14 cellular contexts compared by ENCODE assay signal in the genomic region with DNA sequence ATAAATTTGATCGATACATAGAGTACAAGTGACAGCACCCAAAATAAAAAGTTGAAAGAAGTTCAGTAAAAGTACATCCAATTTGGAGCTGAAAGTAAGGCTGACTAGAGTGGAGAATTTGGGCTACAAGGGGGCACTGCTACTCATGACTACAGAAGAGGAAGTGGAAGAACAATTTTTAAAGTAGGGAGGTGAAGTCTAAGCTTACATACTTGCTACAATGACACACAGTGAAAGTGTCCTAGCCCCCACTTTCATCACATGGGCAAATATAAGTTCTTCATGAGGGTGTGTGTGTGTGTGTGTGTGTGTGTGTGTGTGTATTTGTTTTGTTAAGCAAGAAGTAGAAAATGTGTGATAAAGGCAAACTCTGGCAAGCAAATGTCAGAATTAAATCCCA. TPM values are rescaled to one million over a fixed set of nuclear protein-coding genes. Genes with fewer than 3 reads are reported as not detected.
DNase-seq lines count a peak whose midpoint lies in the region; ATAC-seq and TF ChIP-seq lines count a peak whose summit lies in the region.
"Had no signal": no experiment of that assay in that cellular context is flagged by ENCODE, and none has a peak within 500 bp of the region (broad histone marks: within the 10 kb centered on the region; RNA-seq: fewer than 3 reads in every experiment).

No MANE protein-coding gene starts in this region.

- no peaks in the 10 kb centered on the region for H3K9me3 Mint-ChIP-seq in endothelial cell (ENCODE audit: unreplicated experiment)
- H3K9me3 Mint-ChIP-seq: CD8-positive, alpha-beta T cell; dendritic cell treated with granulocyte-macrophage colony-stimulating factor and Interleukin-4, amounts not matched to agents 40 ng/mL and 50 ng/mL, for 4 days had no signal

- H3K4me3 Mint-ChIP-seq in endothelial cell (ENCODE audit: unreplicated experiment) = no peak overlapping the region
- H3K4me3 Mint-ChIP-seq: CD8-positive, alpha-beta T cell; dendritic cell treated with granulocyte-macrophage colony-stimulating factor and Interleukin-4, amounts not matched to agents 40 ng/mL and 50 ng/mL, for 4 days; naive thymus-derived CD8-positive, alpha-beta T cell had no signal

- no peaks in the 10 kb centered on the region for H3K27me3 ChIP-seq in GM23248 (replicated peaks; ENCODE audit: insufficient read depth)

- TF ChIP-seq CTCF in endothelial cell (IDR thresholded peaks at IDR 0.05; ENCODE audit: unreplicated experiment) = no peak

- no peaks in the 10 kb centered on the region; the same call in 1 of the 2 replicates for H3F3A ChIP-seq in GM23248 (ENCODE audit: insufficient read depth)

- no peak overlapping the region for H2AFZ ChIP-seq in GM23248

- peaks cover 17% of the 10 kb centered on the region for H4K20me1 ChIP-seq in GM23248 (ENCODE audit: insufficient read depth)

- H3K4me1 ChIP-seq in GM23248 (ENCODE audit: insufficient read depth) = peaks cover 8% of the 10 kb centered on the region

- no peaks in the 10 kb centered on the region for H3K36me3 Mint-ChIP-seq in endothelial cell (ENCODE audit: low read depth, unreplicated experiment)

- WGBS in GM23248 (ENCODE audit: low coverage in 1 of 2, low lambda C conversion rate in 2 of 2, missing lambda C conversion rate in 2 of 2), 2 experiments = 55 to 61% methylated on average over 1 of the region's 1 CpG

- peak overlapping the region; percentile 26 for H3K27ac Mint-ChIP-seq in endothelial cell (ENCODE audit: unreplicated experiment)
- H3K27ac Mint-ChIP-seq: CD8-positive, alpha-beta T cell; dendritic cell treated with granulocyte-macrophage colony-stimulating factor and Interleukin-4, amounts not matched to agents 40 ng/mL and 50 ng/mL, for 4 days had no signal

- peak; percentile 31 for DNase-seq in GM23248
- DNase-seq in endothelial cell (ENCODE audit: low spot score) = no peak
- DNase-seq in stimulated activated CD4-positive, alpha-beta T cell treated with anti-CD3 and anti-CD28 coated beads, Interleukin-4, amount 100 ng/mL, for 24 hours = no peak
- DNase-seq in epidermal melanocyte (ENCODE audit: insufficient read length, low spot score) = no peak
- DNase-seq in EL = no peak
- DNase-seq in DMS153 treated with DMSO at 0.1 percent for 48 hours (lab: John Stamatoyannopoulos, UW; ENCODE audit: unreplicated experiment) = no peak
- DNase-seq: activated CD8-positive, alpha-beta memory T cell treated with anti-CD3 and anti-CD28 coated beads, Interleukin-2, amount 50 U/mL, for 48 hours; CD8-positive, alpha-beta T cell; naive thymus-derived CD8-positive, alpha-beta T cell; NCI-H226 had no signal

- no peak overlapping the region for H3K27ac ChIP-seq in GM23248
- H3K27ac ChIP-seq: thoracic aorta had no signal

- H3K9ac ChIP-seq in GM23248 = no peak overlapping the region

- H3K9me2 ChIP-seq in GM23248 (ENCODE audit: insufficient read depth) = no peaks in the 10 kb centered on the region

- H3K4me2 ChIP-seq in GM23248 (ENCODE audit: unreplicated experiment) = no peak overlapping the region

- 0 out of 2 replicates have a peak, but pooled peaks cover 14% of the 10 kb centered on the region for H3K36me3 ChIP-seq in GM23248 (ENCODE audit: low read depth)
- H3K36me3 ChIP-seq: thoracic aorta had no signal

- H3K4me1 Mint-ChIP-seq in endothelial cell (ENCODE audit: unreplicated experiment) = peaks cover 17% of the 10 kb centered on the region

- in situ Hi-C loops in GM23248 (cut with MboI) = no loop called here

- ATAC-seq in GM18519 (IDR thresholded peaks at IDR 0.05; ENCODE audit: low FRiP score, unreplicated experiment) (peak; percentile 64), HG03565 (IDR thresholded peaks at IDR 0.05; ENCODE audit: unreplicated experiment) (peak; percentile 56)
- ATAC-seq: CD8-positive, alpha-beta T cell; naive thymus-derived CD8-positive, alpha-beta T cell had no signal

- H3K4me3 ChIP-seq in GM23248 = no peak overlapping the region
- H3K4me3 ChIP-seq: thoracic aorta had no signal

- H3K9me3 ChIP-seq in GM23248 (ENCODE audit: low read depth) = no peaks in the 10 kb centered on the region
- H3K9me3 ChIP-seq: thoracic aorta had no signal

- peaks cover 87% of the 10 kb centered on the region for H3K79me2 ChIP-seq in GM23248 (ENCODE audit: insufficient read depth)

- peaks cover 2% of the 10 kb centered on the region for H3K27me3 Mint-ChIP-seq in endothelial cell (ENCODE audit: unreplicated experiment)
- H3K27me3 Mint-ChIP-seq: dendritic cell treated with granulocyte-macrophage colony-stimulating factor and Interleukin-4, amounts not matched to agents 40 ng/mL and 50 ng/mL, for 4 days; naive thymus-derived CD8-positive, alpha-beta T cell had no signal

RNA-seq across cellular contexts. Expression of gene MAP3K2, which starts 45.7 kb away (rescaled TPM):
- 39.6 and 41.0 TPM in 2 replicates for total RNA-seq in GM23248 (2014; rRNA removed; shearing (Covaris generic))
- 32.9 and 36.7 TPM in 2 replicates for polyA plus RNA-seq in GM23248 (2016; fragmentation: Nextera tagmentation; extraction: Ambion mirVana)
- 27.3 TPM for total RNA-seq in endothelial cell (ENCODE audit: unreplicated experiment)

RNA-seq across cellular contexts. Expression of gene ERCC3, which starts 48.2 kb away (rescaled TPM):
- 38.8 and 42.9 TPM in 2 replicates for total RNA-seq in GM23248 (2014; rRNA removed; shearing (Covaris generic))
- polyA plus RNA-seq in GM23248 (2016; fragmentation: Nextera tagmentation; extraction: Ambion mirVana) = 37.5 and 41.8 TPM in 2 replicates
- 45.1 TPM for total RNA-seq in endothelial cell (ENCODE audit: unreplicated experiment)
